11 cellular contexts compared by ENCODE assay signal in the genomic region with DNA sequence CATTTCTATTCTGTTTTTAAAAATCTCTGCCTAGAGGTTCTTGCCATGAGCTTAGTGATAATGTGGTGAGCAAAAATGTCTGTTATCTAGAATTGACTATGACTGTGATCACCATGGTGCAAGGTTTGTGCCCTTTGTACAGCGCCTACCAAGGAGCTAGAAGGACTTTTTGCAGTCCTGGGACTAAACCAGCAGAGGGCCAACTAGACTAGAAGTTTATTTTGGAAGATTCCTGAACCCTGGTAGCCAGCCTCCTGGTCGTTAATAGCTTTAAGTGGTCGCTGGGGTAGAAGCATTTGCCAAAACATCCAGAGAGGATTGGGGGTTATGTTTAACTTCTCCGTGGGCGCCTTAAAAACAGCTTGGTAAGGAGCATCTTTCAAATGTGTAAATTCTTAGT. TPM values are rescaled to one million over a fixed set of nuclear protein-coding genes. Genes with fewer than 3 reads are reported as not detected.
A peak's percentile ranks its signal among the peaks of the same experiment; 100 is the strongest.
DNase-seq lines count a peak whose midpoint lies in the region; TF ChIP-seq lines count a peak whose summit lies in the region.
"Had no signal": no experiment of that assay in that cellular context is flagged by ENCODE, and none has a peak within 500 bp of the region (broad histone marks: within the 10 kb centered on the region; RNA-seq: fewer than 3 reads in every experiment).

No MANE protein-coding gene starts in this region.

- DNase-seq in SKM-1 treated with dmso at 0.1 percent for 144 hours (lab: John Stamatoyannopoulos, UW; ENCODE audit: unreplicated experiment) (peak; percentile 3), SKM-1 (lab: John Stamatoyannopoulos, UW; ENCODE audit: unreplicated experiment) (no peak), OCI-LY7 (ENCODE audit: low spot score) (no peak), fibroblast of mammary gland (ENCODE audit: low read depth) (peak; percentile 47), stromal cell of bone marrow (ENCODE audit: low read depth) (peak; percentile 17), right atrium auricular region (ENCODE audit: low spot score) (no peak)
- DNase-seq in stimulated activated naive CD4-positive, alpha-beta T cell (lab: John Stamatoyannopoulos, UW) = no peak
- no peak for DNase-seq in activated CD4-positive, alpha-beta T cell treated with anti-CD3 and anti-CD28 coated beads for 1 hour
- DNase-seq: activated naive CD4-positive, alpha-beta T cell treated with anti-CD3 and anti-CD28 coated beads for 36 hours; NCI-H2081; stimulated activated naive CD4-positive, alpha-beta T cell treated with Interleukin-2 at 50 U/mL for 16 hours had no signal

- no peak overlapping the region for H2AFZ ChIP-seq in OCI-LY7 (ENCODE audit: low read length)

- no peaks in the 10 kb centered on the region for H3K79me2 ChIP-seq in OCI-LY7 (ENCODE audit: insufficient read depth, low read depth, low read length)

- H4K20me1 ChIP-seq in OCI-LY7 (ENCODE audit: insufficient read depth, low read length) = no peaks in the 10 kb centered on the region

- POLR2A ChIA-PET in OCI-LY7 (lab: Charles Lee) = no interaction called here

- intact Hi-C loops in OCI-LY7 (cut with micrococcal nuclease; ENCODE audit: unreplicated experiment) = no loop called here

- no peak overlapping the region for H3K4me2 ChIP-seq in OCI-LY7 (ENCODE audit: low read length)

- H3K27me3 ChIP-seq in right atrium auricular region = no peaks in the 10 kb centered on the region

- H3K4me3 ChIP-seq in OCI-LY7 (ENCODE audit: low read depth, low read length, poor library complexity, severe bottlenecking) = no peak overlapping the region
- no peak overlapping the region for H3K4me3 ChIP-seq in fibroblast of mammary gland (ENCODE audit: control insufficient read depth, low read depth, low read length)
- no peak overlapping the region for H3K4me3 ChIP-seq in right atrium auricular region

- H3K9me2 ChIP-seq in OCI-LY7 (ENCODE audit: insufficient read depth, low read length) = no peaks in the 10 kb centered on the region

- H3K4me1 ChIP-seq in OCI-LY7 (ENCODE audit: insufficient read depth, low read length, poor library complexity, severe bottlenecking) = no peaks in the 10 kb centered on the region
- no peaks in the 10 kb centered on the region for H3K4me1 ChIP-seq in right atrium auricular region

- CTCF ChIA-PET in OCI-LY7 (lab: Charles Lee; ENCODE audit: unreplicated experiment) = no interaction called here

- TF ChIP-seq CTCF in OCI-LY7 (conservative IDR thresholded peaks at IDR 0.05; ENCODE audit: low read length) (peak; percentile 52), fibroblast of mammary gland (conservative IDR thresholded peaks at IDR 0.05; ENCODE audit: control insufficient read depth, insufficient read depth, low read depth, low read length) (peak; percentile 46), right atrium auricular region (IDR thresholded peaks at IDR 0.05) (no peak)

- BruUV-seq in OCI-LY7 (replicated peaks; lab: Mats Ljungman, UMichigan) = no TSS peak

- H3K27ac ChIP-seq in OCI-LY7 (ENCODE audit: low read depth, low read length, poor library complexity, severe bottlenecking) (no peak overlapping the region), right atrium auricular region (no peak overlapping the region)

- H3K36me3 ChIP-seq in OCI-LY7 (ENCODE audit: insufficient read depth, low read length) (peaks cover 84% of the 10 kb centered on the region), right atrium auricular region (no peaks in the 10 kb centered on the region)

- no peaks in the 10 kb centered on the region for H3K9me3 ChIP-seq in OCI-LY7 (ENCODE audit: low read length)
- no peaks in the 10 kb centered on the region for H3K9me3 ChIP-seq in right atrium auricular region

RNA-seq across cellular contexts. Expression of gene SCG5, which starts 7.8 kb away (rescaled TPM):
- 1.5 and 6.5 TPM in 2 replicates for total RNA-seq in OCI-LY7 (2014; rRNA removed; shearing (Covaris generic))
- 4.1 and 4.7 TPM in 2 replicates for total RNA-seq in OCI-LY7 (2022)
- total RNA-seq in right atrium auricular region = under 1 TPM in 1 of 2 donors, not detected in 1; 0.90 TPM

RNA-seq across cellular contexts. Expression of gene ARHGAP11A, which starts 34.0 kb away (rescaled TPM):
- total RNA-seq in OCI-LY7 (2014; rRNA removed; shearing (Covaris generic)) = 41.0 and 50.5 TPM in 2 replicates
- total RNA-seq in OCI-LY7 (2022) (134 and 150 TPM in 2 replicates), right atrium auricular region (1 to 10 TPM; 1.0 to 2.3 TPM)

RNA-seq across cellular contexts. Expression of gene GOLGA8N, which starts 56.1 kb away (rescaled TPM):
- 0.08 and 2.0 TPM in 2 replicates for total RNA-seq in OCI-LY7 (2014; rRNA removed; shearing (Covaris generic))
- total RNA-seq in OCI-LY7 (2022) (1.4 and 2.8 TPM in 2 replicates), right atrium auricular region (1 to 10 TPM; 3.3 to 6.0 TPM)

Comparison
In these comparisons a context has a peak if more than half of its experiments do, and no peak if none do; other contexts are left out.
1. DNase-seq: peak in SKM-1 treated with dmso at 0.1 percent for 144 hours (single experiment), fibroblast of mammary gland (single experiment) and stromal cell of bone marrow (single experiment); none in SKM-1 (single experiment), OCI-LY7 (single experiment), stimulated activated naive CD4-positive, alpha-beta T cell (0 of 6), right atrium auricular region (single experiment) and activated CD4-positive, alpha-beta T cell treated with anti-CD3 and anti-CD28 coated beads for 1 hour (single experiment).
2. CTCF ChIP-seq: peak in OCI-LY7 (single experiment) and fibroblast of mammary gland (single experiment); none in right atrium auricular region (0 of 2).
3. RNA of gene ARHGAP11A, which starts 34.0 kb away (total RNA-seq): 41.0 to 150 TPM in OCI-LY7; 1.0 to 2.3 TPM in right atrium auricular region; every median in the first group is over 10 times any median in the second.